ENCODE assay signal across 9 cellular contexts in the genomic region with DNA sequence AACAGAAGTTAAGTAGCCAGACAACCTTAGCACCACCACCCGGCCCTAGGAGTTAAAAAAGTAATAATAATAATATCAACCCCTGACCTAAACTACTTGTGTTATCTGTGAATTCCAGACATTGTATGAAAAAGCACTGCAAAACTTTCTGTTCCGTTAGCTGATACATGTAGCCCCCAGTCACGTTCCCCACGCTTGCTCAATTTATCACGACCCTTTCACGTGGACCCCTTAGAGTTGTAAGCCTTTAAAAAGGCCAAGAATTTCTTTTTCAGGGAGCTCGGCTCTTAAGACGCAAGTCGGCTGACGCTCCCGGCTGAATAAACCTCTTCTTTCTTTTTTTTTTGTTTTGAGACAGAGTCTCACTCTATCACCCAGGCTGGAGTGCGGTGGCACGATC. TPM values are rescaled to one million over a fixed set of nuclear protein-coding genes. Genes with fewer than 3 reads are reported as not detected.
"Had no signal": no experiment of that assay in that cellular context is flagged by ENCODE, and none has a peak within 500 bp of the region (broad histone marks: within the 10 kb centered on the region; RNA-seq: fewer than 3 reads in every experiment).

No MANE protein-coding gene starts in this region.

RNA-seq across cellular contexts. Expression of a gene that starts 6.7 kb away (rescaled TPM):
- total RNA-seq: ascending aorta, cardiac muscle cell, RPMI7951 had no signal
- polyA plus RNA-seq: cardiac muscle cell had no signal

RNA-seq across cellular contexts. Expression of a gene that starts 26.5 kb away (rescaled TPM):
- total RNA-seq: activated T-helper 1 cell treated with anti-CD3 and anti-CD28 coated beads, Interleukin-12 subunit alpha, Interleukin-12 subunit beta, Interleukin-2, Interleukin-4 antibody, amounts not matched to agents 30 ng/mL and 10 ng/mL and 1 ng/mL, durations not matched to agents 14 hours and 24 hours and 36 hours; cardiac muscle cell; SJCRH30; T-helper 1 cell treated with Interleukin-12 subunit alpha and Interleukin-12 subunit beta and Interleukin-4 antibody, amounts not matched to agents 30 ng/mL and 1 ng/mL, for 36 hours had no signal

RNA-seq across cellular contexts. Expression of a gene that starts 44.3 kb away (rescaled TPM):
- total RNA-seq: activated CD4-positive, alpha-beta memory T cell treated with anti-CD3 and anti-CD28 coated beads for 36 hours; activated CD4-positive, alpha-beta T cell treated with anti-CD3 and anti-CD28 coated beads for 36 hours; activated naive CD8-positive, alpha-beta T cell treated with anti-CD3 and anti-CD28 coated beads, Interleukin-2, amount 10 ng/mL, durations not matched to agents 7 days and 5 days; activated T-helper 1 cell treated with anti-CD3 and anti-CD28 coated beads, Interleukin-12 subunit alpha, Interleukin-12 subunit beta, Interleukin-2, Interleukin-4 antibody, amounts not matched to agents 30 ng/mL and 10 ng/mL and 1 ng/mL, durations not matched to agents 14 hours and 24 hours and 36 hours; ascending aorta; cardiac muscle cell; RPMI7951; T-helper 1 cell treated with Interleukin-12 subunit alpha and Interleukin-12 subunit beta and Interleukin-4 antibody, amounts not matched to agents 30 ng/mL and 1 ng/mL, for 36 hours had no signal
- polyA plus RNA-seq: cardiac muscle cell had no signal
